ENCODE assay signal across 8 cellular contexts in the genomic region with DNA sequence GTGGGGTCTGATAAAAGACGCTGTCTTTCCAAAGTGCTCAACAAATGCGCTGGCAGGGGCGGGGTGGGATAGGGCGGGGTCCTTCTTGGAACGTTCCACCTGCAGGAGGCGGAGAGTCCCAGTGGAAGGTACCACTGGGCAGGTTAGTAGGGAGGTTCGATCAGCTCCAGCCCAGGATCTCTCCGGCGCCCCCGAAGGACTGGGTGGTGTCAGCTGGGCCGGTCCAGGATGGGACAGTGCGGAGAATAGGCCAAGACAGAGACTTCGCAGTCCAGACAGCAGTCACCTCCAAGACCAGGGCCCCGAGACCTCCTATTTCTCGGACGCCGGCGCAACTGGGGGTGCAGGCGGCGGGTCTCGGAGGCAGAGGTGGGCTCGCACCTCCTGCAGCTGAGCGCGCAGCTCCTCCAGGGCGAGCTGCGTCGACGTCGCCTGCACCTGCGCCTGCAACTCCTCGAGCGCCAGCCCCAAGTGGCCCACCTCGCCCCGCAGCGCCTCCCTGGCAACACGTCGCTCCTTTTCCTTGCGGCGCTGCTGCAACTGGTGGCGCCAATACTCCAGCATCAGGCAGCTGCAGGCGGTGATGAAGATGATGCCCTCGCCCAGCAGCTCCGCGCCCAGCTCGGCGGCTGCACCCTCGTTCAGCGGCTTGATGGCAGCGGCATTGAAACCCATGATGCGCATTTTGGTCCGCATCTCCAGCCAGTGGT. TPM values are rescaled to one million over a fixed set of nuclear protein-coding genes. Genes with fewer than 3 reads are reported as not detected.
A peak's percentile ranks its signal among the peaks of the same experiment; 100 is the strongest.
DNase-seq lines count a peak whose midpoint lies in the region; ATAC-seq and TF ChIP-seq lines count a peak whose summit lies in the region.

No MANE protein-coding gene starts in this region.

- POLR2A ChIA-PET in WTC11 (lab: Charles Lee) = interaction anchor here (0.9 to 1.4 kb wide), 6 partner anchors 21 to 149 kb away, joined by 3 to 5 read pairs (median 4); no protein-coding TSS in a partner anchor
- POLR2A ChIA-PET in activated CD4-positive, alpha-beta T cell treated with anti-CD3 and anti-CD28 coated beads, Interleukin-2, amount 10 ng/mL, durations not matched to agents 7 days and 5 days (lab: Charles Lee) = no interaction called here

- H3K4me1 Mint-ChIP-seq in activated naive CD4-positive, alpha-beta T cell treated with anti-CD3 and anti-CD28 coated beads for 36 hours (ENCODE audit: low read depth) = peaks cover 14% of the 10 kb centered on the region
- H3K4me1 Mint-ChIP-seq in WTC11 = peaks cover 18% of the 10 kb centered on the region
- H3K4me1 Mint-ChIP-seq in activated CD4-positive, alpha-beta T cell treated with anti-CD3 and anti-CD28 coated beads, Interleukin-2, amount 10 ng/mL, durations not matched to agents 7 days and 5 days = peaks cover 10% of the 10 kb centered on the region

- peaks cover 8% of the 10 kb centered on the region for H3K9me3 Mint-ChIP-seq in activated naive CD4-positive, alpha-beta T cell treated with anti-CD3 and anti-CD28 coated beads for 36 hours
- peaks cover 15% of the 10 kb centered on the region for H3K9me3 Mint-ChIP-seq in WTC11
- peaks cover 3% of the 10 kb centered on the region for H3K9me3 Mint-ChIP-seq in activated CD4-positive, alpha-beta T cell treated with anti-CD3 and anti-CD28 coated beads, Interleukin-2, amount 10 ng/mL, durations not matched to agents 7 days and 5 days

- peaks cover 16% of the 10 kb centered on the region for H3K36me3 Mint-ChIP-seq in activated naive CD4-positive, alpha-beta T cell treated with anti-CD3 and anti-CD28 coated beads for 36 hours (ENCODE audit: low read depth)
- peaks cover 30% of the 10 kb centered on the region for H3K36me3 Mint-ChIP-seq in WTC11
- peaks cover 41% of the 10 kb centered on the region for H3K36me3 Mint-ChIP-seq in activated CD4-positive, alpha-beta T cell treated with anti-CD3 and anti-CD28 coated beads, Interleukin-2, amount 10 ng/mL, durations not matched to agents 7 days and 5 days (ENCODE audit: low read depth)

- H3K27me3 Mint-ChIP-seq in activated naive CD4-positive, alpha-beta T cell treated with anti-CD3 and anti-CD28 coated beads for 36 hours (ENCODE audit: low read depth) = no peaks in the 10 kb centered on the region
- H3K27me3 Mint-ChIP-seq in WTC11 (ENCODE audit: low read depth) = peaks cover 35% of the 10 kb centered on the region
- H3K27me3 Mint-ChIP-seq in activated CD4-positive, alpha-beta T cell treated with anti-CD3 and anti-CD28 coated beads, Interleukin-2, amount 10 ng/mL, durations not matched to agents 7 days and 5 days = peaks cover 4% of the 10 kb centered on the region

- peak overlapping the region; percentile 9 for H3K4me3 Mint-ChIP-seq in activated naive CD4-positive, alpha-beta T cell treated with anti-CD3 and anti-CD28 coated beads for 36 hours
- peak overlapping the region; percentile 84 for H3K4me3 Mint-ChIP-seq in WTC11
- H3K4me3 Mint-ChIP-seq in activated CD4-positive, alpha-beta T cell treated with anti-CD3 and anti-CD28 coated beads, Interleukin-2, amount 10 ng/mL, durations not matched to agents 7 days and 5 days = no peak overlapping the region

- in situ Hi-C loops in ACHN (cut with HindIII; ENCODE audit: low pct_ligation_motif_present, low pct_unique_long_range_greater_than_20kb, low sequenced_read_pairs) = no loop called here

- peak; percentile 44 for DNase-seq in activated naive CD4-positive, alpha-beta T cell treated with anti-CD3 and anti-CD28 coated beads for 36 hours
- DNase-seq in activated naive CD4-positive, alpha-beta T cell treated with anti-CD3 and anti-CD28 coated beads, Interleukin-2, amount 50 U/mL, for 16 hours = no peak
- DNase-seq in WTC11 (ENCODE audit: low spot score) (peak; percentile 91), iPS DF 19.7 (ENCODE audit: low read depth, low spot score) (peak; percentile 78), sciatic nerve (ENCODE audit: low spot score) (no peak), ACHN (no peak), A172 (ENCODE audit: low spot score) (no peak)
- DNase-seq in activated CD4-positive, alpha-beta T cell treated with anti-CD3 and anti-CD28 coated beads, Interleukin-2, amount 10 ng/mL, durations not matched to agents 7 days and 5 days = no peak

- intact Hi-C loops in activated naive CD4-positive, alpha-beta T cell treated with anti-CD3 and anti-CD28 coated beads for 36 hours (cut with micrococcal nuclease) = no loop called here
- intact Hi-C loops in sciatic nerve (cut with DNase I) = no loop called here

- ATAC-seq in WTC11 = peak; percentile 74
- peak; percentile 8 for ATAC-seq in sciatic nerve

- TF ChIP-seq CTCF in WTC11 (IDR thresholded peaks at IDR 0.05) = no peak

- H3K27ac Mint-ChIP-seq in activated naive CD4-positive, alpha-beta T cell treated with anti-CD3 and anti-CD28 coated beads for 36 hours = no peak overlapping the region
- H3K27ac Mint-ChIP-seq in WTC11 = peak overlapping the region; percentile 84; the same call in 1 of the 2 replicates
- no peak overlapping the region for H3K27ac Mint-ChIP-seq in activated CD4-positive, alpha-beta T cell treated with anti-CD3 and anti-CD28 coated beads, Interleukin-2, amount 10 ng/mL, durations not matched to agents 7 days and 5 days

- CTCF ChIA-PET in activated naive CD4-positive, alpha-beta T cell treated with anti-CD3 and anti-CD28 coated beads for 36 hours (lab: Charles Lee) = interaction anchor here (0.6 to 1.9 kb wide), 2 partner anchors 29 to 120 kb away, joined by 3 to 8 read pairs; no protein-coding TSS in a partner anchor
- CTCF ChIA-PET in WTC11 (lab: Charles Lee) = interaction anchor here (0.6 to 8.8 kb wide), 21 partner anchors 9 to 289 kb away, joined by 3 to 92 read pairs (median 5); a partner anchor contains a TSS
- CTCF ChIA-PET in activated CD4-positive, alpha-beta T cell treated with anti-CD3 and anti-CD28 coated beads, Interleukin-2, amount 10 ng/mL, durations not matched to agents 7 days and 5 days (lab: Charles Lee) = interaction anchor here (0.6 to 1.9 kb wide), 3 partner anchors 16 to 327 kb away, joined by 3 to 5 read pairs (median 4); no protein-coding TSS in a partner anchor

TF ChIP-seq in WTC11, 78 proteins besides CTCF, POLR2A, EP300 and RAD21 (continues in another document):
- TF ChIP-seq, protein P1, sequence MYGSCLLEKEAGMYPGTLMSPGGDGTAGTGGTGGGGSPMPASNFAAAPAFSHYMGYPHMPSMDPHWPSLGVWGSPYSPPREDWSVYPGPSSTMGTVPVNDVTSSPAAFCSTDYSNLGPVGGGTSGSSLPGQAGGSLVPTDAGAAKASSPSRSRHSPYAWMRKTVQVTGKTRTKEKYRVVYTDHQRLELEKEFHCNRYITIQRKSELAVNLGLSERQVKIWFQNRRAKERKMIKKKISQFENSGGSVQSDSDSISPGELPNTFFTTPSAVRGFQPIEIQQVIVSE (CRISPR knock-in tag; IDR thresholded peaks at IDR 0.05; ENCODE audit: borderline replicate concordance) = no peak
- TF ChIP-seq JUN (CRISPR knock-in tag; IDR thresholded peaks at IDR 0.05) (no peak), EMX1 (CRISPR knock-in tag; IDR thresholded peaks at IDR 0.05) (peak; percentile 92), SP1 (CRISPR knock-in tag; conservative IDR thresholded peaks at IDR 0.05) (peak; percentile 72), ETV6 (CRISPR knock-in tag; IDR thresholded peaks at IDR 0.05) (peak; percentile 65; the same call in 1 of the 2 replicates), ZNF138 (CRISPR knock-in tag; conservative IDR thresholded peaks at IDR 0.05) (0 out of 2 replicates have a peak, but pooled peaks have one; percentile 22), ESRRA (CRISPR knock-in tag; IDR thresholded peaks at IDR 0.05; ENCODE audit: borderline replicate concordance) (peak; percentile 78; the same call in 1 of the 2 replicates), ELF4 (CRISPR knock-in tag; IDR thresholded peaks at IDR 0.05; ENCODE audit: low read depth) (no peak)
- TF ChIP-seq, protein P2, sequence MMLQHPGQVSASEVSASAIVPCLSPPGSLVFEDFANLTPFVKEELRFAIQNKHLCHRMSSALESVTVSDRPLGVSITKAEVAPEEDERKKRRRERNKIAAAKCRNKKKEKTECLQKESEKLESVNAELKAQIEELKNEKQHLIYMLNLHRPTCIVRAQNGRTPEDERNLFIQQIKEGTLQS (CRISPR knock-in tag; conservative IDR thresholded peaks at IDR 0.05) = no peak
- TF ChIP-seq, protein P3, sequence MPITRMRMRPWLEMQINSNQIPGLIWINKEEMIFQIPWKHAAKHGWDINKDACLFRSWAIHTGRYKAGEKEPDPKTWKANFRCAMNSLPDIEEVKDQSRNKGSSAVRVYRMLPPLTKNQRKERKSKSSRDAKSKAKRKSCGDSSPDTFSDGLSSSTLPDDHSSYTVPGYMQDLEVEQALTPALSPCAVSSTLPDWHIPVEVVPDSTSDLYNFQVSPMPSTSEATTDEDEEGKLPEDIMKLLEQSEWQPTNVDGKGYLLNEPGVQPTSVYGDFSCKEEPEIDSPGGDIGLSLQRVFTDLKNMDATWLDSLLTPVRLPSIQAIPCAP (CRISPR knock-in tag; IDR thresholded peaks at IDR 0.05) = 0 out of 2 replicates have a peak, but pooled peaks have one; percentile 63

RNA-seq across cellular contexts. Expression of a gene that starts 21.6 kb away (rescaled TPM):
- total RNA-seq in activated naive CD4-positive, alpha-beta T cell treated with anti-CD3 and anti-CD28 coated beads for 36 hours = 10 to 100 TPM; 94.5 to 99.6 TPM
- total RNA-seq in WTC11 (2021) = 143 to 146 TPM (median 144 TPM) in 3 replicates
- 72.1 TPM for total RNA-seq in sciatic nerve
- total RNA-seq in A172 (2014; rRNA removed; shearing (Covaris generic)) = 54.7 and 64.6 TPM in 2 replicates
- total RNA-seq in activated CD4-positive, alpha-beta T cell treated with anti-CD3 and anti-CD28 coated beads, Interleukin-2, amount 10 ng/mL, durations not matched to agents 7 days and 5 days = 100 to 1,000 TPM; 143 to 157 TPM

RNA-seq across cellular contexts. Expression of a gene that starts 30.7 kb away (rescaled TPM):
- total RNA-seq in activated naive CD4-positive, alpha-beta T cell treated with anti-CD3 and anti-CD28 coated beads for 36 hours = 1 to 10 TPM; 2.3 to 2.5 TPM
- total RNA-seq in WTC11 (2021) = 10.3 to 15.1 TPM (median 14.2 TPM) in 3 replicates
- total RNA-seq in sciatic nerve = 1.8 TPM
- total RNA-seq in A172 (2014; rRNA removed; shearing (Covaris generic)) = 0.31 and 3.6 TPM in 2 replicates
- 1 to 10 TPM in 1 of 2 experiments, under 1 TPM in 1; 0.82 to 1.1 TPM for total RNA-seq in activated CD4-positive, alpha-beta T cell treated with anti-CD3 and anti-CD28 coated beads, Interleukin-2, amount 10 ng/mL, durations not matched to agents 7 days and 5 days

RNA-seq across cellular contexts. Expression of a gene that starts 32.1 kb away (rescaled TPM):
- under 1 TPM; 0.69 to 0.84 TPM for total RNA-seq in activated naive CD4-positive, alpha-beta T cell treated with anti-CD3 and anti-CD28 coated beads for 36 hours
- total RNA-seq in WTC11 (2021) (25.1 to 27.8 TPM (median 27.4 TPM) in 3 replicates), sciatic nerve (4.0 TPM)
- total RNA-seq in A172 (2014; rRNA removed; shearing (Covaris generic)) = 3.4 and 7.7 TPM in 2 replicates
- total RNA-seq in activated CD4-positive, alpha-beta T cell treated with anti-CD3 and anti-CD28 coated beads, Interleukin-2, amount 10 ng/mL, durations not matched to agents 7 days and 5 days = 1 to 10 TPM; 1.8 to 2.0 TPM

RNA-seq across cellular contexts. Expression of a gene that starts 55.7 kb away (rescaled TPM):
- total RNA-seq in activated naive CD4-positive, alpha-beta T cell treated with anti-CD3 and anti-CD28 coated beads for 36 hours = 10 to 100 TPM; 12.4 to 12.7 TPM
- total RNA-seq in WTC11 (2021) = 10.1 to 16.1 TPM (median 14.9 TPM) in 3 replicates
- 10.7 TPM for total RNA-seq in sciatic nerve
- 4.0 and 8.6 TPM in 2 replicates for total RNA-seq in A172 (2014; rRNA removed; shearing (Covaris generic))
- total RNA-seq in activated CD4-positive, alpha-beta T cell treated with anti-CD3 and anti-CD28 coated beads, Interleukin-2, amount 10 ng/mL, durations not matched to agents 7 days and 5 days = 10 to 100 TPM; 12.6 to 13.4 TPM

Comparison
In these comparisons a context has a peak if more than half of its experiments do, and no peak if none do; other contexts are left out.
1. DNase-seq: peak in activated naive CD4-positive, alpha-beta T cell treated with anti-CD3 and anti-CD28 coated beads for 36 hours (single experiment), WTC11 (single experiment) and iPS DF 19.7 (single experiment); none in activated naive CD4-positive, alpha-beta T cell treated with anti-CD3 and anti-CD28 coated beads, Interleukin-2, amount 50 U/mL, for 16 hours (single experiment), sciatic nerve (single experiment), ACHN (single experiment), A172 (single experiment) and activated CD4-positive, alpha-beta T cell treated with anti-CD3 and anti-CD28 coated beads, Interleukin-2, amount 10 ng/mL, durations not matched to agents 7 days and 5 days (single experiment).